ENCODE assay signal across 19 cellular contexts in the genomic region with DNA sequence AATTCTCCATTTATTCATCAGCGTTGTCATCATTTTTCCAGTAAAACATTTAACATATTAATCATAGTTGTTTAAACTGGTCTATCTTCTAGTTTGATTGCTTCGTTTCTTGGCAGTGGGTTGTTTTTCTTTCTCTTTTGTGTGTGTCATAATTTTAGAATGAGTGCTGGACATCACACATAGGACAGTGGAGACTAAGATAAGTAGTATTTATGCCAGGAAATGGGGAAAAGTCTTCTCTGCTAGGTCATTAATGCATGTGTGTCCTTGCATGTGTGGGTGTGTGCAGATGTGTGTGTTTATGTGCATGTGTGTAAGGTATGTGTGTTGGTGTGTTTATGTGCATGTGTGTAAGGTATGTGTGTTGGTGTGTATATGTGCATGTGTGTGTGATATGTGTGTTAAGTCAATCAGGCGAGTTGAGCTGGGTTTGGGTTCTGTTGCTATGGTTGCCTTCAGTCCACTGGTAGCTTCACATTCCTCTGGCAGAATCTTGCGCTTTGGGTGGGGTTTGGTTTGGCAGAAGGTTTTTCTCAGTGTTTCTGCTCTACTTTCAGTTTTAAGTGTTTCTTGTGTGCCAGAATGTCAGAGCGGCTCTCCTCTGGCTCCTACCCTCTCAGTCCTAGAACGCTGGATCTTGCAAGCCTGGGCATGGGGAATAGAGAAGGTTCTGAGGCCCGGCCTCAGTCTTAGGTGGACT. TPM values are rescaled to one million over a fixed set of nuclear protein-coding genes. Genes with fewer than 3 reads are reported as not detected.
DNase-seq lines count a peak whose midpoint lies in the region; ATAC-seq, FAIRE-seq and TF ChIP-seq lines count a peak whose summit lies in the region.
"Had no signal": no experiment of that assay in that cellular context is flagged by ENCODE, and none has a peak within 500 bp of the region (broad histone marks: within the 10 kb centered on the region; RNA-seq: fewer than 3 reads in every experiment).

No MANE protein-coding gene starts in this region.

- H3K27ac ChIP-seq in H1 (ENCODE audit: low read depth, low read length): no peak overlapping the region
- H3K27ac ChIP-seq in right atrium auricular region: peak overlapping the region; percentile 35 to 61
- H3K27ac ChIP-seq in skeletal muscle tissue (ENCODE audit: low read depth, low read length): peak overlapping the region; percentile 11
- no peak overlapping the region for H3K27ac ChIP-seq in Karpas-422 (ENCODE audit: low read length)
- H3K27ac ChIP-seq in RWPE1: no peak overlapping the region
- H3K27ac ChIP-seq: psoas muscle had no signal

- no peaks in the 10 kb centered on the region for H3K79me1 ChIP-seq in H1 (ENCODE audit: low read depth, low read length)

- TF ChIP-seq EP300 in H1 (IDR thresholded peaks at IDR 0.05; ENCODE audit: borderline replicate concordance in 1 of 2, low read depth in 2 of 2, low read length in 2 of 2): no peak

- H2AFZ ChIP-seq in H1 (ENCODE audit: low read length): no peak overlapping the region
- no peak overlapping the region for H2AFZ ChIP-seq in Karpas-422 (ENCODE audit: low read length)

- H3K79me2 ChIP-seq in H1 (ENCODE audit: control insufficient read depth in 1 of 2, insufficient read depth in 2 of 2, low read length in 2 of 2): no peaks in the 10 kb centered on the region
- no peaks in the 10 kb centered on the region for H3K79me2 ChIP-seq in Karpas-422 (ENCODE audit: low read length)

- H3K23ac ChIP-seq in H1 (ENCODE audit: insufficient read length): no peak overlapping the region

- DNase-seq in AG20443 (ENCODE audit: low spot score) (peak; percentile 82), H1 (ENCODE audit: low read depth in 1 of 2, low spot score in 2 of 2) (no peak), right atrium auricular region (ENCODE audit: low spot score) (no peak), Karpas-422 (no peak), RWPE1 (ENCODE audit: low spot score) (no peak), AML-193 (lab: John Stamatoyannopoulos, UW) (no peak)
- DNase-seq: ACHN; IMR-90; MV-4-11; NCI-H2029 treated with DMSO at 0.1 percent for 48 hours; NCI-H526; nephron progenitor cell; SIG-M5; stimulated activated CD4-positive, alpha-beta T cell treated with anti-CD3 and anti-CD28 coated beads, Interleukin-15, amount 100 ng/mL, for 24 hours; stimulated activated naive CD4-positive, alpha-beta T cell had no signal

- no peak overlapping the region for H4K8ac ChIP-seq in H1 (ENCODE audit: extremely low read depth, insufficient read depth, low read length)

- no peak overlapping the region for H3K18ac ChIP-seq in H1 (ENCODE audit: extremely low read depth, low read length)

- H3K4me1 ChIP-seq in H1 (replicated peaks in 1 of 4; ENCODE audit: control insufficient read depth in 3 of 4, insufficient read depth in 4 of 4, low read length in 3 of 4) (peaks cover 2 to 8% (median 3%) of the 10 kb centered on the region in 4 experiments; a peak in 5 of 7 replicates), right atrium auricular region (peaks cover 0 to 10% of the 10 kb centered on the region in 2 donors), skeletal muscle tissue (ENCODE audit: control insufficient read depth in 3 of 3, insufficient read depth in 3 of 3, low read length in 3 of 3) (no peaks in the 10 kb centered on the region), Karpas-422 (ENCODE audit: low read length) (peaks cover 10% of the 10 kb centered on the region)
- H3K4me1 ChIP-seq: adrenal gland, psoas muscle had no signal

- ATAC-seq in GM18517 (IDR thresholded peaks at IDR 0.05; ENCODE audit: unreplicated experiment): no peak

- H3K4me2 ChIP-seq in H1 (ENCODE audit: insufficient read depth in 1 of 2, low read depth in 2 of 2, low read length in 2 of 2) (no peak overlapping the region), Karpas-422 (ENCODE audit: low read depth, low read length, poor library complexity, severe bottlenecking) (no peak overlapping the region)

- FAIRE-seq in H1 (lab: Jason Lieb, UNC): no peak

- no peak overlapping the region for H4K5ac ChIP-seq in H1 (ENCODE audit: insufficient read length, low read depth, low read length)

- no peak overlapping the region for H4K91ac ChIP-seq in H1 (replicated peaks; ENCODE audit: insufficient read length, low read length)

- POLR2A ChIA-PET in H1 (lab: Charles Lee; ENCODE audit: partially characterized antibody) (no interaction called here), RWPE1 (lab: Yijun Ruan, JAX; ENCODE audit: low non-redundant PET) (no interaction called here)

- no peak for TF ChIP-seq POLR2A in H1 (IDR thresholded peaks at IDR 0.05; ENCODE audit: control extremely low read depth in 1 of 2, low read depth in 2 of 2, low read length in 2 of 2)

- 0 out of 2 replicates have a peak overlapping the region, but pooled peaks have one; percentile 23 for H2BK20ac ChIP-seq in H1 (ENCODE audit: low read length)

- peaks cover 3% of the 10 kb centered on the region; the same call in 1 of the 2 replicates for H3K23me2 ChIP-seq in H1 (ENCODE audit: low read depth, low read length)

- no peak overlapping the region for H2BK120ac ChIP-seq in H1 (replicated peaks; ENCODE audit: low read depth, low read length)

- CTCF ChIA-PET in H1 (lab: Charles Lee; ENCODE audit: partially characterized antibody) (interaction anchor here (1.3 kb wide), 2 partner anchors 9 to 30 kb away, joined by 4 read pairs; no protein-coding TSS in a partner anchor), RWPE1 (lab: Yijun Ruan, JAX) (interaction anchor here (0.6 kb wide), 1 partner anchor 522 kb away, joined by 3 read pairs; no protein-coding TSS in a partner anchor)

- no peak overlapping the region for H3K14ac ChIP-seq in H1 (ENCODE audit: insufficient read length)

- H3K9me3 ChIP-seq in H1 (ENCODE audit: insufficient read depth in 2 of 2, low read depth in 1 of 2, low read length in 1 of 2): 0 out of 4 replicates have a peak, but pooled peaks cover 0 to 3% of the 10 kb centered on the region in 2 experiments
- H3K9me3 ChIP-seq in right atrium auricular region: peaks cover 0 to 15% of the 10 kb centered on the region in 2 donors
- peaks cover 0 to 3% (median 2%) of the 10 kb centered on the region in 3 donors for H3K9me3 ChIP-seq in skeletal muscle tissue (ENCODE audit: control insufficient read depth in 3 of 3, low read length in 3 of 3)
- no peaks in the 10 kb centered on the region for H3K9me3 ChIP-seq in Karpas-422 (ENCODE audit: low read length)
- H3K9me3 ChIP-seq: adrenal gland had no signal

- H3K9me2 ChIP-seq in Karpas-422 (replicated peaks; ENCODE audit: insufficient read depth, low read length): no peaks in the 10 kb centered on the region

- no peak overlapping the region for H3K4me3 ChIP-seq in H1 (ENCODE audit: extremely low read depth in 1 of 4, insufficient read depth in 2 of 4, low read depth in 3 of 4, low read length in 4 of 4)
- H3K4me3 ChIP-seq in right atrium auricular region: no peak overlapping the region
- H3K4me3 ChIP-seq in skeletal muscle tissue (ENCODE audit: low read length in 3 of 3): no peak overlapping the region
- H3K4me3 ChIP-seq in Karpas-422 (ENCODE audit: low read length): no peak overlapping the region
- H3K4me3 ChIP-seq: adrenal gland, psoas muscle had no signal

- WGBS in H1 (ENCODE audit: extremely low coverage in 1 of 2, insufficient coverage in 1 of 2, insufficient read length in 1 of 2, insufficient replicate concordance in 2 of 2, low coverage in 1 of 2, low lambda C conversion rate in 2 of 2, missing lambda C conversion rate in 1 of 2), 2 experiments: 87% methylated on average over 7 of the region's 7 CpGs; no CpG with 5 or more reads in 1 of the 2 experiments

- no peak for TF ChIP-seq RAD21 in H1 (IDR thresholded peaks at IDR 0.05 in 1 of 2, conservative IDR thresholded peaks at IDR 0.05 in 1 of 2; ENCODE audit: low read depth in 2 of 2, low read length in 2 of 2)

- H3K36me3 ChIP-seq in H1 (ENCODE audit: control insufficient read depth in 2 of 4, insufficient read depth in 4 of 4, low read length in 3 of 4): no peaks in the 10 kb centered on the region; a peak in 1 of 8 replicates
- no peaks in the 10 kb centered on the region for H3K36me3 ChIP-seq in right atrium auricular region
- H3K36me3 ChIP-seq in skeletal muscle tissue (ENCODE audit: control insufficient read depth in 3 of 3, insufficient read depth in 3 of 3, low read length in 3 of 3): no peaks in the 10 kb centered on the region
- no peaks in the 10 kb centered on the region for H3K36me3 ChIP-seq in Karpas-422 (ENCODE audit: insufficient read depth, low read length)
- H3K36me3 ChIP-seq: adrenal gland had no signal

- no peak overlapping the region for H3K56ac ChIP-seq in H1 (replicated peaks; ENCODE audit: insufficient read length, low read depth, low read length)

- H4K20me1 ChIP-seq in H1 (replicated peaks in 1 of 2; ENCODE audit: control insufficient read depth in 1 of 2, insufficient read depth in 2 of 2, low read length in 2 of 2): no peaks in the 10 kb centered on the region
- no peaks in the 10 kb centered on the region for H4K20me1 ChIP-seq in Karpas-422 (ENCODE audit: insufficient read depth, low read depth, low read length)

- peaks cover 0 to 4% (median 0%) of the 10 kb centered on the region in 4 experiments; a peak in 4 of 7 replicates for H3K27me3 ChIP-seq in H1 (replicated peaks in 1 of 4; ENCODE audit: control insufficient read depth in 3 of 4, extremely low read depth in 1 of 4, insufficient read depth in 3 of 4, low read length in 3 of 4)
- H3K27me3 ChIP-seq in right atrium auricular region: no peaks in the 10 kb centered on the region
- peaks cover 0 to 12% (median 4%) of the 10 kb centered on the region in 3 donors for H3K27me3 ChIP-seq in skeletal muscle tissue (ENCODE audit: control insufficient read depth in 3 of 3, insufficient read depth in 3 of 3, low read length in 3 of 3)
- no peaks in the 10 kb centered on the region for H3K27me3 ChIP-seq in Karpas-422 (ENCODE audit: low read length)
- H3K27me3 ChIP-seq: adrenal gland had no signal

- no peak overlapping the region for H3K4ac ChIP-seq in H1 (replicated peaks; ENCODE audit: insufficient read length, low read depth, low read length)

- H3K9ac ChIP-seq in H1 (replicated peaks in 1 of 4; ENCODE audit: extremely low read depth in 1 of 4, low read depth in 3 of 4, low read length in 3 of 4) (no peak overlapping the region), skeletal muscle tissue (ENCODE audit: low read depth in 1 of 3, low read length in 3 of 3) (no peak overlapping the region), Karpas-422 (ENCODE audit: low read length) (no peak overlapping the region)

- H2BK12ac ChIP-seq in H1 (ENCODE audit: low read depth, low read length): peak overlapping the region; percentile 82; the same call in 1 of the 2 replicates

- 0 out of 2 replicates have a peak overlapping the region, but pooled peaks have one; percentile 48 for H2BK15ac ChIP-seq in H1 (ENCODE audit: low read length)

- H2BK5ac ChIP-seq in H1 (ENCODE audit: low read depth, low read length): no peak overlapping the region

- peak overlapping the region; percentile 95 for H2AK5ac ChIP-seq in H1 (ENCODE audit: low read depth, low read length)

- TF ChIP-seq CTCF in H1 (IDR thresholded peaks at IDR 0.05; ENCODE audit: control extremely low read depth in 1 of 3, insufficient read depth in 1 of 3, low read depth in 1 of 3, low read length in 3 of 3) (no peak), right atrium auricular region (IDR thresholded peaks at IDR 0.05) (no peak), RWPE1 (conservative IDR thresholded peaks at IDR 0.05; ENCODE audit: low read depth) (no peak)

RNA-seq across cellular contexts. Expression of a gene that starts 7.8 kb away (rescaled TPM):
- total RNA-seq in H1 (2021; fragmentation: NEBNext Ultra II Directional; extraction: Animal tissue kit (Norgen Biotek cat#: 25700)): 0.48 and 1.3 TPM in 2 replicates
- 0.36 and 1.1 TPM in 2 replicates for polyA plus RNA-seq in H1 (2011; rRNA removed)
- polyA plus RNA-seq in H1 (2011; cell fraction: cytosol; rRNA removed): 0.47 TPM
- 2.0 TPM for polyA plus RNA-seq in H1 (2011; cell fraction: nucleus; rRNA removed)
- 0.20 to 0.96 TPM (median 0.35 TPM) in 4 replicates for polyA plus RNA-seq in H1 (2012, experiment 1 of 2)
- polyA plus RNA-seq in H1 (2012, experiment 2 of 2): 0.12 TPM
- polyA plus RNA-seq in H1 (2013, experiment 1 of 2): 0.34 TPM
- 0.39 TPM for polyA plus RNA-seq in H1 (2013, experiment 2 of 2)
- 1.6 and 1.8 TPM in 2 replicates for polyA minus RNA-seq in H1 (2011; rRNA and poly(A)+ RNA removed)
- 1.2 TPM for polyA minus RNA-seq in H1 (2011; cell fraction: cytosol; rRNA and poly(A)+ RNA removed)
- polyA minus RNA-seq in H1 (2011; cell fraction: nucleus; rRNA and poly(A)+ RNA removed): 3.6 TPM
- 100 to 1,000 TPM; 120 to 168 TPM for total RNA-seq in right atrium auricular region
- total RNA-seq in skeletal muscle tissue: 7.8 TPM
- not detected in 2 replicates for total RNA-seq in Karpas-422 (2014; rRNA removed; shearing (Covaris generic); ENCODE audit: low replicate concordance)
- total RNA-seq: IMR-90 had no signal
- polyA plus RNA-seq: IMR-90 had no signal

Comparison
In these comparisons a context has a peak if more than half of its experiments do, and no peak if none do; other contexts are left out.
1. H3K27ac ChIP-seq: peak in right atrium auricular region (2 of 2) and skeletal muscle tissue (single experiment); none in H1 (single experiment), Karpas-422 (single experiment) and RWPE1 (single experiment).
2. RNA of a gene that starts 7.8 kb away (total RNA-seq): 120 to 168 TPM in right atrium auricular region; 7.8 TPM in skeletal muscle tissue (single experiment), 0.48 to 1.3 TPM in H1 and not detected in Karpas-422; every median in the first group is over 10 times any median in the second.